In the genomic region with DNA sequence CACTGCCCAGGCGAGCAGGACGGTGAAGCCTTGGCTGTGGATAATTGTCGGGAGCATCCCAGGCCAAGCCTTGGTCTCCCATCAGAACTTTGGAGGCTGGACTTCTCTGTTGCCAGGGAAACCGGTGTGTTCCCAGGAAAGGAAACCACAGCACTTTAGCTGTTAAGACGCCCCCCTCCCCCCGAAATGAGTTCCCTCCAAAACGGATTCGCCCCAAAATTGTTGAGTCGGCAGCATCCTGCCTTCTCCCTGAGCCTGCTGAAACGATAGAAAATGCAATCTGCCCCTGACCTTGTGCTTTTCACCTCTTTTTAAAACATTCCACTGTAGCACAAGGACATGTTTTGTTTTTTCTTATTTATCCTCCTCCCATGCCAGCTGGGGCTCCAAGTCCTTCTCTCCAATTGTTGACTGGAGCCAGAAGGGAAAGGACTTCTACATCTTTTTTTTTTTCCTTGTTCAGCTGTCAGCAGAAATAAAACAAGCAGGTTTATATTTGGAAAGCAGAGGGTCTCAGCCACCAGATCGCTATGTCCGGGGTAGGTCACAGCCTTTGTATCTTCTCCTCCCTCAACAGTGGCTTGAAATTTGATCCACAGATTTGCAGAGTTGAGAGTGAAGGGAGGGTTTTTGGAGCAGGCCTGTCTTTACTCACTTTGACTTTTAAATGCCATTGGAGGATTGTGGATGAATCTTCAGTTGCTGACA, we compare ENCODE assay signal across 10 cellular contexts.
DNase-seq lines count a peak whose midpoint lies in the region; ATAC-seq and TF ChIP-seq lines count a peak whose summit lies in the region.
"Had no signal": no experiment of that assay in that cellular context is flagged by ENCODE, and none has a peak within 500 bp of the region (broad histone marks: within the 10 kb centered on the region; RNA-seq: fewer than 3 reads in every experiment).

No MANE protein-coding gene starts in this region.

- no peaks in the 10 kb centered on the region for H3K9me3 ChIP-seq in prostate gland

- DNase-seq in EH (ENCODE audit: low read depth) (peak; percentile 65), left ventricle myocardium superior (no peak), prostate gland (ENCODE audit: low spot score) (no peak), AML-193 (lab: John Stamatoyannopoulos, UW) (no peak), NCI-H2029 (lab: John Stamatoyannopoulos, UW) (no peak)
- DNase-seq in activated CD8-positive, alpha-beta memory T cell treated with anti-CD3 and anti-CD28 coated beads, Interleukin-2, amount 10 ng/mL, durations not matched to agents 7 days and 5 days, result no peak
- DNase-seq: activated CD8-positive, alpha-beta T cell treated with anti-CD3 and anti-CD28 coated beads for 36 hours; CD4-positive, alpha-beta T cell had no signal

- intact Hi-C loops in left ventricle myocardium superior (cut with micrococcal nuclease) (loop anchor here (10.0 kb wide), 1 partner anchor 110 kb away; no protein-coding TSS in a partner anchor), prostate gland (cut with DNase I) (loop anchor here (10.0 kb wide), 1 partner anchor 380 kb away; no protein-coding TSS in a partner anchor)

- no peaks in the 10 kb centered on the region for H3K27me3 Mint-ChIP-seq in activated T-helper 17 cell treated with anti-CD3 and anti-CD28 coated beads, Interleukin-2, amount 50 U/mL, for 72 hours
- no peaks in the 10 kb centered on the region for H3K27me3 Mint-ChIP-seq in activated CD8-positive, alpha-beta memory T cell treated with anti-CD3 and anti-CD28 coated beads, Interleukin-2, amount 10 ng/mL, durations not matched to agents 7 days and 5 days
- H3K27me3 Mint-ChIP-seq: activated CD8-positive, alpha-beta T cell treated with anti-CD3 and anti-CD28 coated beads for 36 hours; CD4-positive, alpha-beta T cell had no signal

- H3K36me3 Mint-ChIP-seq in activated T-helper 17 cell treated with anti-CD3 and anti-CD28 coated beads, Interleukin-2, amount 50 U/mL, for 72 hours (ENCODE audit: low read depth), result peaks cover 5% of the 10 kb centered on the region
- H3K36me3 Mint-ChIP-seq in activated CD8-positive, alpha-beta memory T cell treated with anti-CD3 and anti-CD28 coated beads, Interleukin-2, amount 10 ng/mL, durations not matched to agents 7 days and 5 days, result no peaks in the 10 kb centered on the region

- no peak for TF ChIP-seq POLR2A in prostate gland (IDR thresholded peaks at IDR 0.05)

- peaks cover 6% of the 10 kb centered on the region for H3K4me1 ChIP-seq in prostate gland (replicated peaks)

- no peaks in the 10 kb centered on the region for H3K27me3 ChIP-seq in prostate gland (replicated peaks; ENCODE audit: insufficient read depth)

- H3K4me1 Mint-ChIP-seq in activated T-helper 17 cell treated with anti-CD3 and anti-CD28 coated beads, Interleukin-2, amount 50 U/mL, for 72 hours, result no peaks in the 10 kb centered on the region
- H3K4me1 Mint-ChIP-seq in activated CD8-positive, alpha-beta memory T cell treated with anti-CD3 and anti-CD28 coated beads, Interleukin-2, amount 10 ng/mL, durations not matched to agents 7 days and 5 days, result no peaks in the 10 kb centered on the region

- no peak overlapping the region for H3K4me3 ChIP-seq in prostate gland

- H3K9me3 Mint-ChIP-seq in activated T-helper 17 cell treated with anti-CD3 and anti-CD28 coated beads, Interleukin-2, amount 50 U/mL, for 72 hours, result no peaks in the 10 kb centered on the region
- no peaks in the 10 kb centered on the region for H3K9me3 Mint-ChIP-seq in activated CD8-positive, alpha-beta memory T cell treated with anti-CD3 and anti-CD28 coated beads, Interleukin-2, amount 10 ng/mL, durations not matched to agents 7 days and 5 days (ENCODE audit: low read depth)
- H3K9me3 Mint-ChIP-seq: activated CD8-positive, alpha-beta T cell treated with anti-CD3 and anti-CD28 coated beads for 36 hours; CD4-positive, alpha-beta T cell had no signal

- peak overlapping the region; percentile 11 for H3K27ac Mint-ChIP-seq in activated T-helper 17 cell treated with anti-CD3 and anti-CD28 coated beads, Interleukin-2, amount 50 U/mL, for 72 hours
- no peak overlapping the region for H3K27ac Mint-ChIP-seq in activated CD8-positive, alpha-beta memory T cell treated with anti-CD3 and anti-CD28 coated beads, Interleukin-2, amount 10 ng/mL, durations not matched to agents 7 days and 5 days
- H3K27ac Mint-ChIP-seq: activated CD8-positive, alpha-beta T cell treated with anti-CD3 and anti-CD28 coated beads for 36 hours; CD4-positive, alpha-beta T cell had no signal

- H3K4me3 Mint-ChIP-seq in activated T-helper 17 cell treated with anti-CD3 and anti-CD28 coated beads, Interleukin-2, amount 50 U/mL, for 72 hours, result no peak overlapping the region
- no peak overlapping the region for H3K4me3 Mint-ChIP-seq in activated CD8-positive, alpha-beta memory T cell treated with anti-CD3 and anti-CD28 coated beads, Interleukin-2, amount 10 ng/mL, durations not matched to agents 7 days and 5 days
- H3K4me3 Mint-ChIP-seq: activated CD8-positive, alpha-beta T cell treated with anti-CD3 and anti-CD28 coated beads for 36 hours; CD4-positive, alpha-beta T cell had no signal

- TF ChIP-seq CTCF in prostate gland (IDR thresholded peaks at IDR 0.05), result no peak

- H3K36me3 ChIP-seq in prostate gland, result no peaks in the 10 kb centered on the region

- 20% methylated on average over 12 of the region's 12 CpGs for WGBS in prostate gland

- ATAC-seq in activated T-helper 17 cell treated with anti-CD3 and anti-CD28 coated beads, Interleukin-2, amount 50 U/mL, for 72 hours (replicated peaks), result no peak
- ATAC-seq in left ventricle myocardium superior (peak; percentile 17), HG03521 (IDR thresholded peaks at IDR 0.05; ENCODE audit: unreplicated experiment) (no peak)
- no peak for ATAC-seq in activated CD8-positive, alpha-beta memory T cell treated with anti-CD3 and anti-CD28 coated beads, Interleukin-2, amount 10 ng/mL, durations not matched to agents 7 days and 5 days
- ATAC-seq: activated CD8-positive, alpha-beta T cell treated with anti-CD3 and anti-CD28 coated beads for 36 hours had no signal

- H3K27ac ChIP-seq in prostate gland, result peak overlapping the region; percentile 2 to 36

- CTCF ChIA-PET in activated CD8-positive, alpha-beta memory T cell treated with anti-CD3 and anti-CD28 coated beads, Interleukin-2, amount 10 ng/mL, durations not matched to agents 7 days and 5 days (lab: Charles Lee), result interaction anchor here (0.9 kb wide), 1 partner anchor 10 kb away, joined by 3 read pairs; no protein-coding TSS in a partner anchor
